8 cellular contexts compared by ENCODE assay signal in genomic region chr4:107896158-107896645, GRCh38. TPM values are rescaled to one million over a fixed set of nuclear protein-coding genes. Genes with fewer than 3 reads are reported as not detected.
DNase-seq lines count a peak whose midpoint lies in the region; ATAC-seq lines count a peak whose summit lies in the region.

No MANE protein-coding gene starts in this region.

- ATAC-seq in GM21423 (IDR thresholded peaks at IDR 0.05; ENCODE audit: unreplicated experiment) (peak; percentile 59), GM19467 (IDR thresholded peaks at IDR 0.05; ENCODE audit: unreplicated experiment) (no peak), aorta (ENCODE audit: low FRiP score) (no peak), GM18517 (IDR thresholded peaks at IDR 0.05; ENCODE audit: unreplicated experiment) (no peak), HG03520 (IDR thresholded peaks at IDR 0.05; ENCODE audit: unreplicated experiment) (no peak)

- DNase-seq in LoVo (ENCODE audit: low spot score): peak; percentile 92
- DNase-seq in epithelial cell of prostate (ENCODE audit: low read depth, low spot score): peak; percentile 98
- no peak for DNase-seq in aorta

- H3K9ac ChIP-seq in rectal smooth muscle tissue (ENCODE audit: low read length): no peak overlapping the region

- H3K36me3 ChIP-seq in rectal smooth muscle tissue (ENCODE audit: control insufficient read depth, insufficient read depth, low read length) (no peaks in the 10 kb centered on the region), aorta (ENCODE audit: control insufficient read depth in 1 of 2, insufficient read depth in 2 of 2, low read length in 1 of 2) (no peaks in the 10 kb centered on the region)

- H3K4me3 ChIP-seq in rectal smooth muscle tissue (ENCODE audit: low read length) (no peak overlapping the region), aorta (ENCODE audit: low read length in 2 of 2) (no peak overlapping the region)

- WGBS in aorta, 2 donors: 26 to 57% methylated on average over 2 of the region's 2 CpGs

- H3K9me3 ChIP-seq in aorta (ENCODE audit: control insufficient read depth, low read length): no peaks in the 10 kb centered on the region

- intact Hi-C loops in aorta (cut with DNase I): loop anchor here in 1 of 2 donors (1.0 kb wide), 1 partner anchor 72 kb away; the partner anchor contains the start of gene SGMS2

- H3K27ac ChIP-seq in epithelial cell of prostate: peak overlapping the region; percentile 98
- H3K27ac ChIP-seq in rectal smooth muscle tissue (ENCODE audit: low read depth, low read length): peak overlapping the region; percentile 60
- H3K27ac ChIP-seq in aorta (ENCODE audit: low read depth in 1 of 2, low read length in 2 of 2): no peak overlapping the region

- peaks cover 33% of the 10 kb centered on the region for H3K4me1 ChIP-seq in rectal smooth muscle tissue (ENCODE audit: control insufficient read depth, insufficient read depth, low read length)
- peaks cover 3 to 6% of the 10 kb centered on the region in 2 donors for H3K4me1 ChIP-seq in aorta (ENCODE audit: control insufficient read depth in 1 of 2, insufficient read depth in 2 of 2, low read length in 2 of 2)

- H3K27me3 ChIP-seq in rectal smooth muscle tissue (ENCODE audit: control insufficient read depth, insufficient read depth, low read length): no peaks in the 10 kb centered on the region
- H3K27me3 ChIP-seq in aorta (ENCODE audit: control insufficient read depth in 1 of 2, insufficient read depth in 2 of 2, low read length in 1 of 2): no peaks in the 10 kb centered on the region

RNA-seq across cellular contexts. Expression of gene CYP2U1, which starts 35.1 kb away (rescaled TPM):
- 10 to 100 TPM; 13.8 to 16.7 TPM for total RNA-seq in aorta
- 1 to 10 TPM; 5.3 to 8.5 TPM for polyA plus RNA-seq in aorta

Comparison
In these comparisons a context has a peak if more than half of its experiments do, and no peak if none do; other contexts are left out.
1. DNase-seq: peak in LoVo (single experiment) and epithelial cell of prostate (single experiment); none in aorta (0 of 2).
2. H3K27ac ChIP-seq: peak in epithelial cell of prostate (single experiment) and rectal smooth muscle tissue (single experiment); none in aorta (0 of 2).